In genomic region chr2:62578837-62579640, GRCh38 we compare ENCODE assay signal across 1 cellular context.
TF ChIP-seq lines count a peak whose summit lies in the region.

No MANE protein-coding gene starts in this region.

TF ChIP-seq in HepG2, 621 proteins besides CTCF, POLR2A, EP300 and RAD21 (continued from another document and continues in another):
- TF ChIP-seq CERS6 (CRISPR knock-in tag; IDR thresholded peaks at IDR 0.05) (no peak), WIZ (CRISPR knock-in tag; IDR thresholded peaks at IDR 0.05) (no peak), SNAPC2 (CRISPR knock-in tag; IDR thresholded peaks at IDR 0.05) (no peak), JUNB (CRISPR knock-in tag; IDR thresholded peaks at IDR 0.05; ENCODE audit: borderline replicate concordance) (peak; percentile 26; the same call in 1 of the 2 replicates), ZBTB20 (CRISPR knock-in tag; IDR thresholded peaks at IDR 0.05; ENCODE audit: borderline replicate concordance, low read depth) (no peak), NFE2L1 (CRISPR knock-in tag; IDR thresholded peaks at IDR 0.05; ENCODE audit: borderline replicate concordance) (no peak), ZGPAT (CRISPR knock-in tag; IDR thresholded peaks at IDR 0.05) (peak; percentile 48; the same call in 1 of the 2 replicates), HIC2 (CRISPR knock-in tag; IDR thresholded peaks at IDR 0.05; ENCODE audit: low read depth) (no peak), ZNF275 (CRISPR knock-in tag; IDR thresholded peaks at IDR 0.05; ENCODE audit: borderline replicate concordance) (no peak), ZNF724P (CRISPR knock-in tag; IDR thresholded peaks at IDR 0.05; ENCODE audit: borderline replicate concordance) (no peak), FOXJ3 (CRISPR knock-in tag; IDR thresholded peaks at IDR 0.05; ENCODE audit: borderline replicate concordance) (no peak; the same call in 1 of the 2 replicates), ZSCAN31 (CRISPR knock-in tag; IDR thresholded peaks at IDR 0.05; ENCODE audit: low read depth) (0 out of 2 replicates have a peak, but pooled peaks have one; percentile 30), BRF2 (CRISPR knock-in tag; IDR thresholded peaks at IDR 0.05) (no peak), SRSF1 (optimal IDR thresholded peaks at IDR 0.05; ENCODE audit: low read depth, low read length) (no peak), NKX3-1 (CRISPR knock-in tag; IDR thresholded peaks at IDR 0.05) (no peak), CAMTA2 (CRISPR knock-in tag; IDR thresholded peaks at IDR 0.05; ENCODE audit: borderline replicate concordance) (no peak), MLX (CRISPR knock-in tag; IDR thresholded peaks at IDR 0.05) (no peak), ZBTB33 (CRISPR knock-in tag; IDR thresholded peaks at IDR 0.05) (peak; percentile 100), THAP8 (CRISPR knock-in tag; IDR thresholded peaks at IDR 0.05; ENCODE audit: borderline replicate concordance) (no peak), GMEB2 (CRISPR knock-in tag; IDR thresholded peaks at IDR 0.05; ENCODE audit: low read depth) (no peak), ZNF619 (CRISPR knock-in tag; IDR thresholded peaks at IDR 0.05) (no peak), ARID5B (CRISPR knock-in tag; IDR thresholded peaks at IDR 0.05) (peak; percentile 75; the same call in 1 of the 2 replicates), ZNF383 (CRISPR knock-in tag; IDR thresholded peaks at IDR 0.05; ENCODE audit: borderline replicate concordance) (no peak), ETV6 (CRISPR knock-in tag; conservative IDR thresholded peaks at IDR 0.05) (no peak), TMF1 (CRISPR knock-in tag; IDR thresholded peaks at IDR 0.05; ENCODE audit: low read depth) (no peak), RNF219 (CRISPR knock-in tag; IDR thresholded peaks at IDR 0.05) (no peak), MTA1 (CRISPR knock-in tag; IDR thresholded peaks at IDR 0.05; ENCODE audit: borderline replicate concordance) (no peak), NBN (conservative IDR thresholded peaks at IDR 0.05) (no peak), PHF21A (CRISPR knock-in tag; IDR thresholded peaks at IDR 0.05) (no peak), ATAD3A (CRISPR knock-in tag; IDR thresholded peaks at IDR 0.05) (no peak), PHF20 (CRISPR knock-in tag; IDR thresholded peaks at IDR 0.05) (no peak), ZNF160 (CRISPR knock-in tag; IDR thresholded peaks at IDR 0.05) (no peak), ZBTB3 (CRISPR knock-in tag; IDR thresholded peaks at IDR 0.05; ENCODE audit: borderline replicate concordance, low read depth) (no peak), KAT7 (CRISPR knock-in tag; IDR thresholded peaks at IDR 0.05; ENCODE audit: borderline replicate concordance) (peak; percentile 49; the same call in 1 of the 2 replicates), SOX13 (IDR thresholded peaks at IDR 0.05) (no peak), SOX13 (CRISPR knock-in tag; conservative IDR thresholded peaks at IDR 0.05 in 1 of 2, IDR thresholded peaks at IDR 0.05 in 1 of 2) (peak in 1 of 2 experiments; percentile 48; a peak in 1 of 4 replicates), ZNF883 (CRISPR knock-in tag; IDR thresholded peaks at IDR 0.05; ENCODE audit: not compliant biosample characterization) (no peak), TOE1 (CRISPR knock-in tag; IDR thresholded peaks at IDR 0.05) (no peak), SRF (IDR thresholded peaks at IDR 0.05; ENCODE audit: low read depth, low read length) (no peak), ZNF670 (CRISPR knock-in tag; IDR thresholded peaks at IDR 0.05; ENCODE audit: borderline replicate concordance) (no peak), SMAD9 (CRISPR knock-in tag; IDR thresholded peaks at IDR 0.05) (no peak), SKI (IDR thresholded peaks at IDR 0.05; ENCODE audit: partially characterized antibody) (peak; percentile 63), ZMAT5 (CRISPR knock-in tag; IDR thresholded peaks at IDR 0.05; ENCODE audit: borderline replicate concordance, low read depth) (no peak), ZNF232 (CRISPR knock-in tag; IDR thresholded peaks at IDR 0.05; ENCODE audit: borderline replicate concordance) (no peak), SP5 (CRISPR knock-in tag; IDR thresholded peaks at IDR 0.05; ENCODE audit: borderline replicate concordance, low read depth) (no peak), MBNL3 (CRISPR knock-in tag; conservative IDR thresholded peaks at IDR 0.05) (no peak)
